Comparison of ENCODE assay signal across 1 cellular context in genomic region chr2:21002814-21003192, GRCh38.
TF ChIP-seq lines count a peak whose summit lies in the region.

No MANE protein-coding gene starts in this region.

TF ChIP-seq in HepG2, 621 proteins besides CTCF, POLR2A, EP300 and RAD21 (continued from another document):
- no peak for TF ChIP-seq ZBTB8A (CRISPR knock-in tag; IDR thresholded peaks at IDR 0.05; ENCODE audit: borderline replicate concordance, low read depth)
- TF ChIP-seq SNAPC2 (CRISPR knock-in tag; IDR thresholded peaks at IDR 0.05) = 0 out of 2 replicates have a peak, but pooled peaks have one; percentile 38
- no peak for TF ChIP-seq ZNF326 (CRISPR knock-in tag; IDR thresholded peaks at IDR 0.05; ENCODE audit: borderline replicate concordance)
- 0 out of 2 replicates have a peak, but pooled peaks have one; percentile 18 for TF ChIP-seq FOXA3 (CRISPR knock-in tag; IDR thresholded peaks at IDR 0.05)
- TF ChIP-seq PREB (CRISPR knock-in tag; IDR thresholded peaks at IDR 0.05) = no peak
- peak; percentile 87 for TF ChIP-seq POLR2G (IDR thresholded peaks at IDR 0.05; ENCODE audit: low read depth, low read length)
- TF ChIP-seq ZNF235 (CRISPR knock-in tag; IDR thresholded peaks at IDR 0.05; ENCODE audit: borderline replicate concordance) = no peak
- no peak for TF ChIP-seq TGIF2 (CRISPR knock-in tag; IDR thresholded peaks at IDR 0.05)
- TF ChIP-seq BHLHE40 (IDR thresholded peaks at IDR 0.05; ENCODE audit: low read length) = no peak
- no peak for TF ChIP-seq MAFG (CRISPR knock-in tag; IDR thresholded peaks at IDR 0.05)
- no peak for TF ChIP-seq TAF15 (IDR thresholded peaks at IDR 0.05; ENCODE audit: low read depth, low read length, poor library complexity, severe bottlenecking)
- no peak for TF ChIP-seq ELF1 (CRISPR knock-in tag; IDR thresholded peaks at IDR 0.05)
- peak; percentile 65; the same call in 1 of the 2 replicates for TF ChIP-seq CCDC6 (CRISPR knock-in tag; IDR thresholded peaks at IDR 0.05)
